In the genomic region with DNA sequence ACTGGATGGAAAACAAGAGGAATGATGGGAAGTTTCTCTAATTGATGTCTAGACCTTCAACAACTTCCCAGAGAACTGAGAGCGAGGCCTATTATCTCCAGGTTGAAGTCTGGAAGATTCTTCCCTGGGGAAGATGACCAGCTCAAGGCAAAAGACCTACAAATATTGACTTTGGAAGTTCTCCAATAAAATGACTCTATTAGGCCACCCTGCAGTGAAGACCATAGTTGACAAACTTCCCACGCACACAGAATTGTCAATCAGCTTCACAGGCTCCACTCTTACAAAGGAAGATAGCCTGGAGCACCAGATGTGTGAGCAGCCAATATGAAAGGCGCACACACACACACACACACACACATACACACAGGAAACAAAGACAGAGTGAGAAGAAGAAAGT, we compare ENCODE assay signal across 1 cellular context.
A peak's percentile ranks its signal among the peaks of the same experiment; 100 is the strongest.
TF ChIP-seq lines count a peak whose summit lies in the region.

No MANE protein-coding gene starts in this region.

TF ChIP-seq in HepG2, 621 proteins besides CTCF, POLR2A, EP300 and RAD21 (continued from another document):
- TF ChIP-seq, protein P1, sequence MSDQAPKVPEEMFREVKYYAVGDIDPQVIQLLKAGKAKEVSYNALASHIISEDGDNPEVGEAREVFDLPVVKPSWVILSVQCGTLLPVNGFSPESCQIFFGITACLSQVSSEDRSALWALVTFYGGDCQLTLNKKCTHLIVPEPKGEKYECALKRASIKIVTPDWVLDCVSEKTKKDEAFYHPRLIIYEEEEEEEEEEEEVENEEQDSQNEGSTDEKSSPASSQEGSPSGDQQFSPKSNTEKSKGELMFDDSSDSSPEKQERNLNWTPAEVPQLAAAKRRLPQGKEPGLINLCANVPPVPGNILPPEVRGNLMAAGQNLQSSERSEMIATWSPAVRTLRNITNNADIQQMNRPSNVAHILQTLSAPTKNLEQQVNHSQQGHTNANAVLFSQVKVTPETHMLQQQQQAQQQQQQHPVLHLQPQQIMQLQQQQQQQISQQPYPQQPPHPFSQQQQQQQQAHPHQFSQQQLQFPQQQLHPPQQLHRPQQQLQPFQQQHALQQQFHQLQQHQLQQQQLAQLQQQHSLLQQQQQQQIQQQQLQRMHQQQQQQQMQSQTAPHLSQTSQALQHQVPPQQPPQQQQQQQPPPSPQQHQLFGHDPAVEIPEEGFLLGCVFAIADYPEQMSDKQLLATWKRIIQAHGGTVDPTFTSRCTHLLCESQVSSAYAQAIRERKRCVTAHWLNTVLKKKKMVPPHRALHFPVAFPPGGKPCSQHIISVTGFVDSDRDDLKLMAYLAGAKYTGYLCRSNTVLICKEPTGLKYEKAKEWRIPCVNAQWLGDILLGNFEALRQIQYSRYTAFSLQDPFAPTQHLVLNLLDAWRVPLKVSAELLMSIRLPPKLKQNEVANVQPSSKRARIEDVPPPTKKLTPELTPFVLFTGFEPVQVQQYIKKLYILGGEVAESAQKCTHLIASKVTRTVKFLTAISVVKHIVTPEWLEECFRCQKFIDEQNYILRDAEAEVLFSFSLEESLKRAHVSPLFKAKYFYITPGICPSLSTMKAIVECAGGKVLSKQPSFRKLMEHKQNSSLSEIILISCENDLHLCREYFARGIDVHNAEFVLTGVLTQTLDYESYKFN (CRISPR knock-in tag; conservative IDR thresholded peaks at IDR 0.05) = peak; percentile 26; the same call in 1 of the 2 replicates
- TF ChIP-seq, protein P2, sequence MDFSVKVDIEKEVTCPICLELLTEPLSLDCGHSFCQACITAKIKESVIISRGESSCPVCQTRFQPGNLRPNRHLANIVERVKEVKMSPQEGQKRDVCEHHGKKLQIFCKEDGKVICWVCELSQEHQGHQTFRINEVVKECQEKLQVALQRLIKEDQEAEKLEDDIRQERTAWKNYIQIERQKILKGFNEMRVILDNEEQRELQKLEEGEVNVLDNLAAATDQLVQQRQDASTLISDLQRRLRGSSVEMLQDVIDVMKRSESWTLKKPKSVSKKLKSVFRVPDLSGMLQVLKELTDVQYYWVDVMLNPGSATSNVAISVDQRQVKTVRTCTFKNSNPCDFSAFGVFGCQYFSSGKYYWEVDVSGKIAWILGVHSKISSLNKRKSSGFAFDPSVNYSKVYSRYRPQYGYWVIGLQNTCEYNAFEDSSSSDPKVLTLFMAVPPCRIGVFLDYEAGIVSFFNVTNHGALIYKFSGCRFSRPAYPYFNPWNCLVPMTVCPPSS (IDR thresholded peaks at IDR 0.05) = no peak
- TF ChIP-seq ZNF143 (CRISPR knock-in tag; IDR thresholded peaks at IDR 0.05) = 0 out of 2 replicates have a peak, but pooled peaks have one; percentile 18
- TF ChIP-seq FOXA1 (IDR thresholded peaks at IDR 0.05) = no peak
- peak; percentile 22; the same call in 1 of the 2 replicates for TF ChIP-seq FOXA1 (CRISPR knock-in tag; IDR thresholded peaks at IDR 0.05)
- no peak for TF ChIP-seq RFX1 (IDR thresholded peaks at IDR 0.05)
- no peak for TF ChIP-seq ZNF282 (IDR thresholded peaks at IDR 0.05; ENCODE audit: partially characterized antibody)
- TF ChIP-seq GATAD2A (CRISPR knock-in tag; IDR thresholded peaks at IDR 0.05) = peak; percentile 60
